Comparison of ENCODE assay signal across 23 cellular contexts in genomic region chr2:74772071-74772470, GRCh38.
"Had no signal": no experiment of that assay in that cellular context is flagged by ENCODE, and none has a peak within 500 bp of the region (broad histone marks: within the 10 kb centered on the region; RNA-seq: fewer than 3 reads in every experiment).

No MANE protein-coding gene starts in this region.

- H3K9me3 Mint-ChIP-seq: activated T-cell treated with anti-CD3 and anti-CD28 coated beads, Interleukin-2, amount 50 U/mL, for 4 hours; activated T-helper 2 cell treated with anti-CD3 and anti-CD28 coated beads, Interferon-gamma antibody, Interleukin-2, Interleukin-4, amounts not matched to agents 10 μg/mL and 5 μg/mL and 100 μg/mL, durations not matched to agents 14 hours and 24 hours and 36 hours; dendritic cell treated with granulocyte-macrophage colony-stimulating factor and Interleukin-4, amounts not matched to agents 40 ng/mL and 50 ng/mL, for 4 days; effector memory CD8-positive, alpha-beta T cell; immature natural killer cell; natural killer cell; stimulated activated naive CD8-positive, alpha-beta T cell treated with anti-CD3 and anti-CD28 coated beads, Interleukin-15, Interleukin-2, amounts not matched to agents 100 ng/mL and 50 ng/mL, for 24 hours; T-helper 1 cell treated with Interleukin-12 subunit alpha and Interleukin-12 subunit beta and Interleukin-4 antibody, amounts not matched to agents 30 μg/mL and 1 μg/mL, for 36 hours; WTC11 had no signal

- DNase-seq: activated CD4-positive, alpha-beta T cell treated with anti-CD3 and anti-CD28 coated beads, Interleukin-2, amount 50 U/mL, for 4 hours; activated CD8-positive, alpha-beta memory T cell treated with anti-CD3 and anti-CD28 coated beads, Interleukin-2, amount 50 U/mL, for 48 hours; activated naive CD4-positive, alpha-beta T cell; activated T-cell treated with anti-CD3 and anti-CD28 coated beads, Interleukin-2, amount 50 U/mL, for 4 hours; effector memory CD8-positive, alpha-beta T cell; foreskin melanocyte; immature natural killer cell; kidney glomerular epithelial cell; left ventricle myocardium superior; mammary epithelial cell; midbrain; natural killer cell; right cardiac atrium; stimulated activated CD4-positive, alpha-beta T cell treated with anti-CD3 and anti-CD28 coated beads, Interleukin-1b, Interleukin-23, amount 100 ng/mL, for 48 hours; T1000; tibial artery had no signal

- H3K36me3 Mint-ChIP-seq: activated naive CD8-positive, alpha-beta T cell; immature natural killer cell; natural killer cell; WTC11 had no signal

- H3K4me1 ChIP-seq: parathyroid adenoma had no signal

- H3K4me1 Mint-ChIP-seq: natural killer cell had no signal

- H3K9me3 ChIP-seq: tibial artery had no signal

- H3K4me3 ChIP-seq: tibial artery had no signal

- H3K27ac Mint-ChIP-seq: activated naive CD8-positive, alpha-beta T cell; activated T-helper 2 cell treated with anti-CD3 and anti-CD28 coated beads, Interferon-gamma antibody, Interleukin-2, Interleukin-4, amounts not matched to agents 10 μg/mL and 5 μg/mL and 100 μg/mL, durations not matched to agents 14 hours and 24 hours and 36 hours; dendritic cell treated with granulocyte-macrophage colony-stimulating factor and Interleukin-4, amounts not matched to agents 40 ng/mL and 50 ng/mL, for 4 days; effector memory CD8-positive, alpha-beta T cell; immature natural killer cell; natural killer cell; stimulated activated naive CD8-positive, alpha-beta T cell treated with anti-CD3 and anti-CD28 coated beads, Interleukin-15, Interleukin-2, amounts not matched to agents 100 ng/mL and 50 ng/mL, for 24 hours; T-helper 1 cell treated with Interleukin-12 subunit alpha and Interleukin-12 subunit beta and Interleukin-4 antibody, amounts not matched to agents 30 μg/mL and 1 μg/mL, for 36 hours; WTC11 had no signal

- H3K27me3 ChIP-seq: tibial artery had no signal

- ATAC-seq: activated T-cell treated with anti-CD3 and anti-CD28 coated beads, Interleukin-2, amount 50 U/mL, for 4 hours; effector memory CD8-positive, alpha-beta T cell; left ventricle myocardium superior; natural killer cell; right cardiac atrium; WTC11 had no signal

- H3K27ac ChIP-seq: parathyroid adenoma had no signal

- H3K27me3 Mint-ChIP-seq: activated naive CD8-positive, alpha-beta T cell; dendritic cell treated with granulocyte-macrophage colony-stimulating factor and Interleukin-4, amounts not matched to agents 40 ng/mL and 50 ng/mL, for 4 days; stimulated activated naive CD8-positive, alpha-beta T cell treated with anti-CD3 and anti-CD28 coated beads, Interleukin-15, Interleukin-2, amounts not matched to agents 100 ng/mL and 50 ng/mL, for 24 hours had no signal

- H3K4me3 Mint-ChIP-seq: activated naive CD8-positive, alpha-beta T cell; activated T-cell treated with anti-CD3 and anti-CD28 coated beads, Interleukin-2, amount 50 U/mL, for 4 hours; dendritic cell treated with granulocyte-macrophage colony-stimulating factor and Interleukin-4, amounts not matched to agents 40 ng/mL and 50 ng/mL, for 4 days; effector memory CD8-positive, alpha-beta T cell; immature natural killer cell; natural killer cell; stimulated activated naive CD8-positive, alpha-beta T cell treated with anti-CD3 and anti-CD28 coated beads, Interleukin-15, Interleukin-2, amounts not matched to agents 100 ng/mL and 50 ng/mL, for 24 hours; T-helper 1 cell treated with Interleukin-12 subunit alpha and Interleukin-12 subunit beta and Interleukin-4 antibody, amounts not matched to agents 30 μg/mL and 1 μg/mL, for 36 hours; WTC11 had no signal

- H3K36me3 ChIP-seq: tibial artery had no signal
